ENCODE assay signal across 2 cellular contexts in the genomic region with DNA sequence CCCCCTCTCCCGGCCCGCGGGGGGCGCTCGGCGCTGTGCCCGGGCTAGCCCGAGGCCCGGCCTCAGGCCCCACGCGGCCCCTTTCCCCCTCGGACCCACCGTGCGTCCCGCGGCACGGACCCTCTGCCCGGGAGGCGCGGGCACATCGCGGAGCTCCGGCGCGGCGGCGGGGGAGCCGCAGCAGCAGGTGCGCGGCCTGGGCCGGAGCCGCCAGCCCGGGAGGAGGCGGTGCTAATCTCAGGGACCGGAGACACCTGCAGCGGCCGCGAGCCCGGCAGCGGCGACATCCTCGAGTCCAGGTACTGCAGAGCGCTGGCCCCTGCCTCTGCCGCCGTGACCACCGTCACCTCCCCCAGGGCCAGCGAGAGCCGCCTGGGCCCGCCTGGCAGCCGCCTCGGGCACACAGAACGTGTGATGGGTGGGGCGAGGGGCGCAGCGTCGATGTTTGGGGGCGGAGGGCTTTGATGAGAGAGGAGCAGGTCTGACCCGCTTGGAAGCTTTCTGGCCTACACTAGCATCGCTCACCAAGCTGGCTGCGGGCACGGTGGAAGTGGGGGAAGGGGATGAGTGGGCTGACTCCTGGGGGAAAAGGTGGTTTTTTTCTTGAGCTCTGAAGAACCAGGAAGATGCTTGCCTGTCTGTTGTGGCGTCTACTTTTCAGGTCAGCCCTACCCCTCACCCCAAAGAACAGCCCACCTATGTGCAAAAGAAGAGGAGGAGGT.
TF ChIP-seq lines count a peak whose summit lies in the region.

No MANE protein-coding gene starts in this region.

TF ChIP-seq in SK-N-SH, 30 proteins besides CTCF, POLR2A, EP300 and RAD21:
- TF ChIP-seq MXI1 (IDR thresholded peaks at IDR 0.05; ENCODE audit: low read depth, low read length) (0 out of 2 replicates have a peak, but pooled peaks have one; percentile 1), RCOR1 (IDR thresholded peaks at IDR 0.05; ENCODE audit: low read length) (no peak)

TF ChIP-seq in HepG2, 621 proteins besides CTCF, POLR2A, EP300 and RAD21 (continued from another document and continues in another):
- TF ChIP-seq, protein P1, sequence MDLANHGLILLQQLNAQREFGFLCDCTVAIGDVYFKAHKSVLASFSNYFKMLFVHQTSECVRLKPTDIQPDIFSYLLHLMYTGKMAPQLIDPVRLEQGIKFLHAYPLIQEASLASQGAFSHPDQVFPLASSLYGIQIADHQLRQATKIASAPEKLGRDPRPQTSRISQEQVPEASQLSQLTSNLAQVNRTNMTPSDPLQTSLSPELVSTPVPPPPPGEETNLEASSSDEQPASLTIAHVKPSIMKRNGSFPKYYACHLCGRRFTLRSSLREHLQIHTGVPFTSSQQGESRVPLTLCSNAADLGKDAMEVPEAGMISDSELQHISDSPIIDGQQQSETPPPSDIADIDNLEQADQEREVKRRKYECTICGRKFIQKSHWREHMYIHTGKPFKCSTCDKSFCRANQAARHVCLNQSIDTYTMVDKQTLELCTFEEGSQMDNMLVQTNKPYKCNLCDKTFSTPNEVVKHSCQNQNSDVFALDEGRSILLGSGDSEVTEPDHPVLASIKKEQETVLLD (CRISPR knock-in tag; IDR thresholded peaks at IDR 0.05; ENCODE audit: low read depth): no peak
- TF ChIP-seq, protein P2, sequence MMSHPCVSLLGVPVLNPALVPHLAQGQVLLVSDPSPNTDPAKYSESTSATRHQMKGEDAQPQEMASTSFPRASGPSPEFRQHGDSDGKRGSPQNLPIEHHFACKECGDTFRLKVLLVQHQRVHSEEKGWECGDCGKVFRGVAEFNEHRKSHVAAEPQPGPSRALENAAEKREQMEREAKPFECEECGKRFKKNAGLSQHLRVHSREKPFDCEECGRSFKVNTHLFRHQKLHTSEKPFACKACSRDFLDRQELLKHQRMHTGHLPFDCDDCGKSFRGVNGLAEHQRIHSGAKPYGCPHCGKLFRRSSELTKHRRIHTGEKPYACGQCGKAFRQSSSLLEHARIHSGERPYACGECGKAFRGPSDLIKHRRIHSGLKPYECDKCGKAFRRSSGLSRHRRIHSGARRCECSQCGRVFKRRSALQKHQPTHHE (CRISPR knock-in tag; IDR thresholded peaks at IDR 0.05; ENCODE audit: borderline replicate concordance): no peak
- TF ChIP-seq ZFP62 (CRISPR knock-in tag; IDR thresholded peaks at IDR 0.05) (no peak), SMYD3 (CRISPR knock-in tag; IDR thresholded peaks at IDR 0.05) (no peak), ZNF3 (CRISPR knock-in tag; IDR thresholded peaks at IDR 0.05) (no peak), ZNF570 (CRISPR knock-in tag; IDR thresholded peaks at IDR 0.05; ENCODE audit: borderline replicate concordance) (no peak), ETV6 (CRISPR knock-in tag; conservative IDR thresholded peaks at IDR 0.05) (no peak), ZNF282 (IDR thresholded peaks at IDR 0.05; ENCODE audit: partially characterized antibody) (no peak), ZNF232 (CRISPR knock-in tag; IDR thresholded peaks at IDR 0.05; ENCODE audit: borderline replicate concordance) (no peak), CEBPG (CRISPR knock-in tag; IDR thresholded peaks at IDR 0.05) (no peak), MAZ (IDR thresholded peaks at IDR 0.05; ENCODE audit: borderline replicate concordance, low read depth, low read length) (no peak), MAZ (CRISPR knock-in tag; IDR thresholded peaks at IDR 0.05; ENCODE audit: low read depth) (peak; percentile 39; the same call in 1 of the 2 replicates), RAD51 (IDR thresholded peaks at IDR 0.05; ENCODE audit: borderline replicate concordance) (no peak), ZNF24 (IDR thresholded peaks at IDR 0.05) (no peak), NR1H2 (CRISPR knock-in tag; IDR thresholded peaks at IDR 0.05; ENCODE audit: borderline replicate concordance, low read depth) (no peak), ZNF557 (CRISPR knock-in tag; IDR thresholded peaks at IDR 0.05) (no peak), ZNF776 (CRISPR knock-in tag; IDR thresholded peaks at IDR 0.05) (peak; percentile 79; the same call in 1 of the 2 replicates), ZNF816 (CRISPR knock-in tag; IDR thresholded peaks at IDR 0.05; ENCODE audit: borderline replicate concordance) (no peak), ZSCAN25 (CRISPR knock-in tag; IDR thresholded peaks at IDR 0.05) (0 out of 2 replicates have a peak, but pooled peaks have one; percentile 31), ZNF75D (CRISPR knock-in tag; IDR thresholded peaks at IDR 0.05; ENCODE audit: borderline replicate concordance) (no peak), NFE2L2 (IDR thresholded peaks at IDR 0.05; ENCODE audit: low read length) (no peak), ZNF501 (CRISPR knock-in tag; IDR thresholded peaks at IDR 0.05) (no peak), ZNF296 (CRISPR knock-in tag; conservative IDR thresholded peaks at IDR 0.05) (no peak), RBM39 (IDR thresholded peaks at IDR 0.05; ENCODE audit: low read depth, low read length, poor library complexity, severe bottlenecking) (no peak), ZNF205 (CRISPR knock-in tag; IDR thresholded peaks at IDR 0.05) (no peak), MIXL1 (CRISPR knock-in tag; IDR thresholded peaks at IDR 0.05) (no peak), ZNF326 (CRISPR knock-in tag; IDR thresholded peaks at IDR 0.05; ENCODE audit: borderline replicate concordance) (no peak), ZSCAN31 (CRISPR knock-in tag; IDR thresholded peaks at IDR 0.05; ENCODE audit: low read depth) (peak; percentile 26; the same call in 1 of the 2 replicates), ZNF367 (CRISPR knock-in tag; IDR thresholded peaks at IDR 0.05; ENCODE audit: borderline replicate concordance) (no peak; the same call in 1 of the 2 replicates), FOXK2 (IDR thresholded peaks at IDR 0.05) (no peak), HMGA1 (CRISPR knock-in tag; conservative IDR thresholded peaks at IDR 0.05) (no peak)
- TF ChIP-seq, protein P3, sequence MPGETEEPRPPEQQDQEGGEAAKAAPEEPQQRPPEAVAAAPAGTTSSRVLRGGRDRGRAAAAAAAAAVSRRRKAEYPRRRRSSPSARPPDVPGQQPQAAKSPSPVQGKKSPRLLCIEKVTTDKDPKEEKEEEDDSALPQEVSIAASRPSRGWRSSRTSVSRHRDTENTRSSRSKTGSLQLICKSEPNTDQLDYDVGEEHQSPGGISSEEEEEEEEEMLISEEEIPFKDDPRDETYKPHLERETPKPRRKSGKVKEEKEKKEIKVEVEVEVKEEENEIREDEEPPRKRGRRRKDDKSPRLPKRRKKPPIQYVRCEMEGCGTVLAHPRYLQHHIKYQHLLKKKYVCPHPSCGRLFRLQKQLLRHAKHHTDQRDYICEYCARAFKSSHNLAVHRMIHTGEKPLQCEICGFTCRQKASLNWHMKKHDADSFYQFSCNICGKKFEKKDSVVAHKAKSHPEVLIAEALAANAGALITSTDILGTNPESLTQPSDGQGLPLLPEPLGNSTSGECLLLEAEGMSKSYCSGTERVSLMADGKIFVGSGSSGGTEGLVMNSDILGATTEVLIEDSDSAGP (CRISPR knock-in tag; IDR thresholded peaks at IDR 0.05; ENCODE audit: borderline replicate concordance): no peak
- TF ChIP-seq, protein P4, sequence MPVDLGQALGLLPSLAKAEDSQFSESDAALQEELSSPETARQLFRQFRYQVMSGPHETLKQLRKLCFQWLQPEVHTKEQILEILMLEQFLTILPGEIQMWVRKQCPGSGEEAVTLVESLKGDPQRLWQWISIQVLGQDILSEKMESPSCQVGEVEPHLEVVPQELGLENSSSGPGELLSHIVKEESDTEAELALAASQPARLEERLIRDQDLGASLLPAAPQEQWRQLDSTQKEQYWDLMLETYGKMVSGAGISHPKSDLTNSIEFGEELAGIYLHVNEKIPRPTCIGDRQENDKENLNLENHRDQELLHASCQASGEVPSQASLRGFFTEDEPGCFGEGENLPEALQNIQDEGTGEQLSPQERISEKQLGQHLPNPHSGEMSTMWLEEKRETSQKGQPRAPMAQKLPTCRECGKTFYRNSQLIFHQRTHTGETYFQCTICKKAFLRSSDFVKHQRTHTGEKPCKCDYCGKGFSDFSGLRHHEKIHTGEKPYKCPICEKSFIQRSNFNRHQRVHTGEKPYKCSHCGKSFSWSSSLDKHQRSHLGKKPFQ (CRISPR knock-in tag; IDR thresholded peaks at IDR 0.05; ENCODE audit: insufficient replicate concordance): no peak
- TF ChIP-seq, protein P5, sequence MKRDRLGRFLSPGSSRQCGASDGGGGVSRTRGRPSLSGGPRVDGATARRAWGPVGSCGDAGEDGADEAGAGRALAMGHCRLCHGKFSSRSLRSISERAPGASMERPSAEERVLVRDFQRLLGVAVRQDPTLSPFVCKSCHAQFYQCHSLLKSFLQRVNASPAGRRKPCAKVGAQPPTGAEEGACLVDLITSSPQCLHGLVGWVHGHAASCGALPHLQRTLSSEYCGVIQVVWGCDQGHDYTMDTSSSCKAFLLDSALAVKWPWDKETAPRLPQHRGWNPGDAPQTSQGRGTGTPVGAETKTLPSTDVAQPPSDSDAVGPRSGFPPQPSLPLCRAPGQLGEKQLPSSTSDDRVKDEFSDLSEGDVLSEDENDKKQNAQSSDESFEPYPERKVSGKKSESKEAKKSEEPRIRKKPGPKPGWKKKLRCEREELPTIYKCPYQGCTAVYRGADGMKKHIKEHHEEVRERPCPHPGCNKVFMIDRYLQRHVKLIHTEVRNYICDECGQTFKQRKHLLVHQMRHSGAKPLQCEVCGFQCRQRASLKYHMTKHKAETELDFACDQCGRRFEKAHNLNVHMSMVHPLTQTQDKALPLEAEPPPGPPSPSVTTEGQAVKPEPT (CRISPR knock-in tag; IDR thresholded peaks at IDR 0.05; ENCODE audit: low read depth): 0 out of 2 replicates have a peak, but pooled peaks have one; percentile 41
- TF ChIP-seq, protein P6, sequence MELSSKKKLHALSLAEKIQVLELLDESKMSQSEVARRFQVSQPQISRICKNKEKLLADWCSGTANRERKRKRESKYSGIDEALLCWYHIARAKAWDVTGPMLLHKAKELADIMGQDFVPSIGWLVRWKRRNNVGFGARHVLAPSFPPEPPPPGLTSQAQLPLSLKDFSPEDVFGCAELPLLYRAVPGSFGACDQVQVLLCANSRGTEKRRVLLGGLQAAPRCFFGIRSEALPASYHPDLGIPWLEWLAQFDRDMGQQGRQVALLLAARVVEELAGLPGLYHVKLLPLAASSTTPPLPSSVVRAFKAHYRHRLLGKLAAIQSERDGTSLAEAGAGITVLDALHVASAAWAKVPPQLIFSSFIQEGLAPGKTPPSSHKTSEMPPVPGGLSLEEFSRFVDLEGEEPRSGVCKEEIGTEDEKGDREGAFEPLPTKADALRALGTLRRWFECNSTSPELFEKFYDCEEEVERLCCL (CRISPR knock-in tag; IDR thresholded peaks at IDR 0.05; ENCODE audit: borderline replicate concordance): no peak
- TF ChIP-seq, protein P7, sequence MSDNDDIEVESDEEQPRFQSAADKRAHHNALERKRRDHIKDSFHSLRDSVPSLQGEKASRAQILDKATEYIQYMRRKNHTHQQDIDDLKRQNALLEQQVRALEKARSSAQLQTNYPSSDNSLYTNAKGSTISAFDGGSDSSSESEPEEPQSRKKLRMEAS (IDR thresholded peaks at IDR 0.05): peak; percentile 31; the same call in 1 of the 2 replicates
- TF ChIP-seq, protein P8, sequence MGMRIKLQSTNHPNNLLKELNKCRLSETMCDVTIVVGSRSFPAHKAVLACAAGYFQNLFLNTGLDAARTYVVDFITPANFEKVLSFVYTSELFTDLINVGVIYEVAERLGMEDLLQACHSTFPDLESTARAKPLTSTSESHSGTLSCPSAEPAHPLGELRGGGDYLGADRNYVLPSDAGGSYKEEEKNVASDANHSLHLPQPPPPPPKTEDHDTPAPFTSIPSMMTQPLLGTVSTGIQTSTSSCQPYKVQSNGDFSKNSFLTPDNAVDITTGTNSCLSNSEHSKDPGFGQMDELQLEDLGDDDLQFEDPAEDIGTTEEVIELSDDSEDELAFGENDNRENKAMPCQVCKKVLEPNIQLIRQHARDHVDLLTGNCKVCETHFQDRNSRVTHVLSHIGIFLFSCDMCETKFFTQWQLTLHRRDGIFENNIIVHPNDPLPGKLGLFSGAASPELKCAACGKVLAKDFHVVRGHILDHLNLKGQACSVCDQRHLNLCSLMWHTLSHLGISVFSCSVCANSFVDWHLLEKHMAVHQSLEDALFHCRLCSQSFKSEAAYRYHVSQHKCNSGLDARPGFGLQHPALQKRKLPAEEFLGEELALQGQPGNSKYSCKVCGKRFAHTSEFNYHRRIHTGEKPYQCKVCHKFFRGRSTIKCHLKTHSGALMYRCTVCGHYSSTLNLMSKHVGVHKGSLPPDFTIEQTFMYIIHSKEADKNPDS (CRISPR knock-in tag; IDR thresholded peaks at IDR 0.05): 0 out of 2 replicates have a peak, but pooled peaks have one; percentile 24
- TF ChIP-seq, protein P9, sequence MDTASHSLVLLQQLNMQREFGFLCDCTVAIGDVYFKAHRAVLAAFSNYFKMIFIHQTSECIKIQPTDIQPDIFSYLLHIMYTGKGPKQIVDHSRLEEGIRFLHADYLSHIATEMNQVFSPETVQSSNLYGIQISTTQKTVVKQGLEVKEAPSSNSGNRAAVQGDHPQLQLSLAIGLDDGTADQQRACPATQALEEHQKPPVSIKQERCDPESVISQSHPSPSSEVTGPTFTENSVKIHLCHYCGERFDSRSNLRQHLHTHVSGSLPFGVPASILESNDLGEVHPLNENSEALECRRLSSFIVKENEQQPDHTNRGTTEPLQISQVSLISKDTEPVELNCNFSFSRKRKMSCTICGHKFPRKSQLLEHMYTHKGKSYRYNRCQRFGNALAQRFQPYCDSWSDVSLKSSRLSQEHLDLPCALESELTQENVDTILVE (CRISPR knock-in tag; IDR thresholded peaks at IDR 0.05): no peak
- TF ChIP-seq, protein P10, sequence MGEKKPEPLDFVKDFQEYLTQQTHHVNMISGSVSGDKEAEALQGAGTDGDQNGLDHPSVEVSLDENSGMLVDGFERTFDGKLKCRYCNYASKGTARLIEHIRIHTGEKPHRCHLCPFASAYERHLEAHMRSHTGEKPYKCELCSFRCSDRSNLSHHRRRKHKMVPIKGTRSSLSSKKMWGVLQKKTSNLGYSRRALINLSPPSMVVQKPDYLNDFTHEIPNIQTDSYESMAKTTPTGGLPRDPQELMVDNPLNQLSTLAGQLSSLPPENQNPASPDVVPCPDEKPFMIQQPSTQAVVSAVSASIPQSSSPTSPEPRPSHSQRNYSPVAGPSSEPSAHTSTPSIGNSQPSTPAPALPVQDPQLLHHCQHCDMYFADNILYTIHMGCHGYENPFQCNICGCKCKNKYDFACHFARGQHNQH (CRISPR knock-in tag; IDR thresholded peaks at IDR 0.05): no peak
- TF ChIP-seq, protein P11, sequence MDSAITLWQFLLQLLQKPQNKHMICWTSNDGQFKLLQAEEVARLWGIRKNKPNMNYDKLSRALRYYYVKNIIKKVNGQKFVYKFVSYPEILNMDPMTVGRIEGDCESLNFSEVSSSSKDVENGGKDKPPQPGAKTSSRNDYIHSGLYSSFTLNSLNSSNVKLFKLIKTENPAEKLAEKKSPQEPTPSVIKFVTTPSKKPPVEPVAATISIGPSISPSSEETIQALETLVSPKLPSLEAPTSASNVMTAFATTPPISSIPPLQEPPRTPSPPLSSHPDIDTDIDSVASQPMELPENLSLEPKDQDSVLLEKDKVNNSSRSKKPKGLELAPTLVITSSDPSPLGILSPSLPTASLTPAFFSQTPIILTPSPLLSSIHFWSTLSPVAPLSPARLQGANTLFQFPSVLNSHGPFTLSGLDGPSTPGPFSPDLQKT (CRISPR knock-in tag; IDR thresholded peaks at IDR 0.05; ENCODE audit: borderline replicate concordance): no peak
- TF ChIP-seq, protein P12, sequence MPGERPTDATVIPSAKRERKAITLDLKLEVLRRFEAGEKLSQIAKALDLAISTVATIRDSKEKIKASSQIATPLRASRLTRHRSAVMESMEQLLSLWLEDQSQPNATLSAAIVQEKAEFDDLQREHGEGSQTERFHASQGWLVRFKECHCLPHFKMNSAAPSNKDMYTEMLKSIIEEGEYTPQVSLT (CRISPR knock-in tag; IDR thresholded peaks at IDR 0.05; ENCODE audit: borderline replicate concordance, low read depth): no peak
